Comparison of ENCODE assay signal across 9 cellular contexts in the genomic region with DNA sequence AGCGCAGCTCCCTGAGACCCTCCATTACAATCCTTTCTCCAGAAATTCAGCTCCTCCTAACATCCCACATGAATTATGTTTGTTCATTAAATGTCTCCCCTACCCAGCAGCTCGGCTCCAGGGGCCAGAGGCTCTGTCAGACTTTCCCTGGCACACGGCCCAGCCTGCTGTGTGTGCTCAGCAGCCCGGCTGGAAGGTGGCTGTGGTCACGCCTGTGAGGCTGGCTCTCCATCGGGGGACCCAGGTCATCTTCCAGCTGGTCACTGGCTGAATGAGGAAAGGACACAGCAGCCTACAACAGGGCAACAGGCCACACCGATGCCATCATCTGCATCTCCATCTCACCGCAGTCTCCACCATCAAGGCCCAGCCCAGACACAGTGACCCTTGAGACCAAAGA.
DNase-seq lines count a peak whose midpoint lies in the region; ATAC-seq and TF ChIP-seq lines count a peak whose summit lies in the region.
"Had no signal": no experiment of that assay in that cellular context is flagged by ENCODE, and none has a peak within 500 bp of the region (broad histone marks: within the 10 kb centered on the region; RNA-seq: fewer than 3 reads in every experiment).

No MANE protein-coding gene starts in this region.

- H3K27me3 Mint-ChIP-seq in activated T-cell treated with anti-CD3 and anti-CD28 coated beads, Interleukin-2, amount 50 U/mL, for 24 hours: no peaks in the 10 kb centered on the region
- H3K27me3 Mint-ChIP-seq: activated CD4-positive, alpha-beta memory T cell treated with anti-CD3 and anti-CD28 coated beads, Interleukin-2, amount 10 ng/mL, durations not matched to agents 7 days and 5 days had no signal

- no peak for TF ChIP-seq CTCF in astrocyte of the cerebellum (IDR thresholded peaks at IDR 0.05; ENCODE audit: low read depth, low read length, missing control alignments)

- no peaks in the 10 kb centered on the region for H3K9me3 Mint-ChIP-seq in activated T-cell treated with anti-CD3 and anti-CD28 coated beads, Interleukin-2, amount 50 U/mL, for 24 hours
- H3K9me3 Mint-ChIP-seq: activated CD4-positive, alpha-beta memory T cell treated with anti-CD3 and anti-CD28 coated beads, Interleukin-2, amount 10 ng/mL, durations not matched to agents 7 days and 5 days had no signal

- DNase-seq in stimulated activated CD4-positive, alpha-beta T cell treated with anti-CD3 and anti-CD28 coated beads, Interleukin-4, amount 100 ng/mL, for 1 hour: peak; percentile 0
- no peak for DNase-seq in stimulated activated CD4-positive, alpha-beta T cell treated with anti-CD3 and anti-CD28 coated beads, Interleukin-4, amount 100 ng/mL, for 4 hours
- DNase-seq in astrocyte of the cerebellum (ENCODE audit: low read depth) (peak; percentile 24), left lobe of liver (ENCODE audit: low spot score) (no peak), NCI-H526 (lab: John Stamatoyannopoulos, UW) (no peak)
- DNase-seq in activated T-cell treated with anti-CD3 and anti-CD28 coated beads, Interleukin-2, amount 50 U/mL, for 24 hours: no peak
- DNase-seq: activated CD4-positive, alpha-beta memory T cell treated with anti-CD3 and anti-CD28 coated beads, Interleukin-2, amount 10 ng/mL, durations not matched to agents 7 days and 5 days had no signal

- H3K27ac Mint-ChIP-seq in activated T-cell treated with anti-CD3 and anti-CD28 coated beads, Interleukin-2, amount 50 U/mL, for 24 hours: no peak overlapping the region
- H3K27ac Mint-ChIP-seq: activated CD4-positive, alpha-beta memory T cell treated with anti-CD3 and anti-CD28 coated beads, Interleukin-2, amount 10 ng/mL, durations not matched to agents 7 days and 5 days had no signal

- H3K4me1 Mint-ChIP-seq in activated T-cell treated with anti-CD3 and anti-CD28 coated beads, Interleukin-2, amount 50 U/mL, for 24 hours (ENCODE audit: low read depth): no peaks in the 10 kb centered on the region
- H3K4me1 Mint-ChIP-seq: activated CD4-positive, alpha-beta memory T cell treated with anti-CD3 and anti-CD28 coated beads, Interleukin-2, amount 10 ng/mL, durations not matched to agents 7 days and 5 days had no signal

- H3K4me3 ChIP-seq in astrocyte of the cerebellum (ENCODE audit: low read depth, low read length): no peak overlapping the region

- ATAC-seq in left lobe of liver (peak; percentile 63), HG03280 (IDR thresholded peaks at IDR 0.05; ENCODE audit: unreplicated experiment) (no peak), HG03108 (IDR thresholded peaks at IDR 0.05; ENCODE audit: unreplicated experiment) (no peak)

- H3K36me3 Mint-ChIP-seq in activated T-cell treated with anti-CD3 and anti-CD28 coated beads, Interleukin-2, amount 50 U/mL, for 24 hours (ENCODE audit: low read depth): peaks cover 18% of the 10 kb centered on the region

- no peak overlapping the region for H3K4me3 Mint-ChIP-seq in activated T-cell treated with anti-CD3 and anti-CD28 coated beads, Interleukin-2, amount 50 U/mL, for 24 hours
- H3K4me3 Mint-ChIP-seq: activated CD4-positive, alpha-beta memory T cell treated with anti-CD3 and anti-CD28 coated beads, Interleukin-2, amount 10 ng/mL, durations not matched to agents 7 days and 5 days had no signal

- in situ Hi-C loops in astrocyte of the cerebellum (cut with HindIII; ENCODE audit: low sequenced_read_pairs): no loop called here

Comparison
In these comparisons a context has a peak if more than half of its experiments do, and no peak if none do; other contexts are left out.
1. DNase-seq: peak in stimulated activated CD4-positive, alpha-beta T cell treated with anti-CD3 and anti-CD28 coated beads, Interleukin-4, amount 100 ng/mL, for 1 hour (single experiment) and astrocyte of the cerebellum (single experiment); none in stimulated activated CD4-positive, alpha-beta T cell treated with anti-CD3 and anti-CD28 coated beads, Interleukin-4, amount 100 ng/mL, for 4 hours (0 of 2), left lobe of liver (single experiment), NCI-H526 (0 of 2) and activated T-cell treated with anti-CD3 and anti-CD28 coated beads, Interleukin-2, amount 50 U/mL, for 24 hours (single experiment).